ENCODE assay signal across 14 cellular contexts in the genomic region with DNA sequence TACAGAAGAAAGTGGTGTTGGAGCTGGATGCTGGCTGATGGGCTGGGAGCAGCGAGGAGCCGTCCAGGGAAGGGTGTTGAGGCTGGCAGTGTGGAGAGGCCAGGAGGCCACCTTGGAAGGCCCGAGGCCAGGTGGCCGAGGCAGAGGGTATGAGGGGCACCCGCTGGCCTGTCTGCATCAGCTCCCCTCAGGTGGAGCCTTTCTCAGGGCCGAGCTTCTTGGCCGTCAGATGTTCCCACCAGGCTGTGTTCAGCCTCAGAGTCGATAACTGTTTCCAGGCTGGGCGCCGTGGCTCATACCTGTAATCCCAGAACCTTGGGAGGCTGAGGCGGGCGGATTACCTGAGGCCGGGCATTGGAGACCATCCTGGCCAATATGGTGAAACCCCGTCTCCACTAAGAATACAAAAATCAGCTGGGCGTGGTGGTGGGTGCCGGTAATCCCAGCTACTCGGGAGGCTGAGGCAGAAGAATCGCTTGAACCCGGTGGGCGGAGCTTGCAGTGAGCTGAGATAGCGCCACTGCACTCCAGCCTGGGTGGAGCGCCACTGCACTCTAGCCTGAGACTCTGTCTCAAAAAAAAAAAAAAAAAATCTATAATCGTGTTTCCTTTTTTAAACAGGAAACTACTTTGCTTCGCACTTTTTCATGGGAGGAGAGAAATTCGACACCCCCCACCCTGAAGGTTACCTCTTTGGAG. TPM values are rescaled to one million over a fixed set of nuclear protein-coding genes. Genes with fewer than 3 reads are reported as not detected.
DNase-seq lines count a peak whose midpoint lies in the region; ATAC-seq and TF ChIP-seq lines count a peak whose summit lies in the region.
"Had no signal": no experiment of that assay in that cellular context is flagged by ENCODE, and none has a peak within 500 bp of the region (broad histone marks: within the 10 kb centered on the region; RNA-seq: fewer than 3 reads in every experiment).

No MANE protein-coding gene starts in this region.

- TF ChIP-seq POLR2A in spleen (IDR thresholded peaks at IDR 0.05) = no peak

- POLR2A ChIA-PET in activated naive CD8-positive, alpha-beta T cell treated with anti-CD3 and anti-CD28 coated beads, Interleukin-2, amount 10 ng/mL, durations not matched to agents 7 days and 5 days (lab: Charles Lee) = interaction anchor here (0.9 to 1.0 kb wide), 3 partner anchors 10 to 44 kb away, joined by 3 to 4 read pairs (median 3); a partner anchor contains a TSS

- H3K27me3 ChIP-seq in HL-60 (ENCODE audit: insufficient read depth, poor library complexity, severe bottlenecking) (no peaks in the 10 kb centered on the region), spleen (replicated peaks in 1 of 7) (no peaks in the 10 kb centered on the region)

- H3K4me1 Mint-ChIP-seq in activated T-cell treated with anti-CD3 and anti-CD28 coated beads, Interleukin-2, amount 50 U/mL, for 72 hours (ENCODE audit: low read depth) = peaks cover 38% of the 10 kb centered on the region
- H3K4me1 Mint-ChIP-seq in activated naive CD8-positive, alpha-beta T cell treated with anti-CD3 and anti-CD28 coated beads, Interleukin-2, amount 10 ng/mL, durations not matched to agents 7 days and 5 days = peaks cover 23% of the 10 kb centered on the region
- H3K4me1 Mint-ChIP-seq: neural crest cell had no signal

- TF ChIP-seq CTCF in HL-60 (IDR thresholded peaks at IDR 0.05; ENCODE audit: insufficient read depth, low read length) = no peak
- TF ChIP-seq CTCF in spleen (IDR thresholded peaks at IDR 0.05 in 8 of 11, conservative IDR thresholded peaks at IDR 0.05 in 3 of 11) = no peak

- 81 to 85% (median 83%) methylated on average over 25 of the region's 25 CpGs for WGBS in spleen, 5 donors

- H3K4me1 ChIP-seq in spleen = peaks cover 0 to 75% (median 31%) of the 10 kb centered on the region in 6 donors

- no peak overlapping the region for H3K27ac Mint-ChIP-seq in activated T-cell treated with anti-CD3 and anti-CD28 coated beads, Interleukin-2, amount 50 U/mL, for 72 hours
- H3K27ac Mint-ChIP-seq in activated naive CD8-positive, alpha-beta T cell treated with anti-CD3 and anti-CD28 coated beads, Interleukin-2, amount 10 ng/mL, durations not matched to agents 7 days and 5 days = peak overlapping the region; percentile 82

- H3K9me3 Mint-ChIP-seq in activated T-cell treated with anti-CD3 and anti-CD28 coated beads, Interleukin-2, amount 50 U/mL, for 72 hours = no peaks in the 10 kb centered on the region
- no peaks in the 10 kb centered on the region for H3K9me3 Mint-ChIP-seq in activated naive CD8-positive, alpha-beta T cell treated with anti-CD3 and anti-CD28 coated beads, Interleukin-2, amount 10 ng/mL, durations not matched to agents 7 days and 5 days
- H3K9me3 Mint-ChIP-seq: neural crest cell had no signal

- no peak overlapping the region for H3K4me3 Mint-ChIP-seq in activated T-cell treated with anti-CD3 and anti-CD28 coated beads, Interleukin-2, amount 50 U/mL, for 72 hours
- no peak overlapping the region for H3K4me3 Mint-ChIP-seq in activated naive CD8-positive, alpha-beta T cell treated with anti-CD3 and anti-CD28 coated beads, Interleukin-2, amount 10 ng/mL, durations not matched to agents 7 days and 5 days
- H3K4me3 Mint-ChIP-seq: neural crest cell had no signal

- H3K27ac ChIP-seq in HL-60 (replicated peaks) (0 out of 2 replicates have a peak overlapping the region, but pooled peaks have one; percentile 33), spleen (peak overlapping the region in 6 of 8 donors; percentile 32 to 83 (median 60))
- H3K27ac ChIP-seq: WERI-Rb-1 had no signal

- peak; percentile 19 to 38 for ATAC-seq in activated T-cell treated with anti-CD3 and anti-CD28 coated beads, Interleukin-2, amount 50 U/mL, for 72 hours (replicated peaks in 1 of 2)
- ATAC-seq in activated naive CD8-positive, alpha-beta T cell treated with anti-CD3 and anti-CD28 coated beads, Interleukin-2, amount 10 ng/mL, durations not matched to agents 7 days and 5 days (ENCODE audit: low read depth) = peak; percentile 29
- ATAC-seq in HG03039 (IDR thresholded peaks at IDR 0.05; ENCODE audit: unreplicated experiment) (no peak), GM19452 (IDR thresholded peaks at IDR 0.05; ENCODE audit: unreplicated experiment) (no peak)

- no peaks in the 10 kb centered on the region for H3K27me3 Mint-ChIP-seq in activated T-cell treated with anti-CD3 and anti-CD28 coated beads, Interleukin-2, amount 50 U/mL, for 72 hours (ENCODE audit: low read depth)
- no peaks in the 10 kb centered on the region for H3K27me3 Mint-ChIP-seq in activated naive CD8-positive, alpha-beta T cell treated with anti-CD3 and anti-CD28 coated beads, Interleukin-2, amount 10 ng/mL, durations not matched to agents 7 days and 5 days

- H3K4me3 ChIP-seq in HL-60 (replicated peaks; ENCODE audit: insufficient read depth, low read length) (no peak overlapping the region), spleen (no peak overlapping the region)

- H3K36me3 Mint-ChIP-seq in activated T-cell treated with anti-CD3 and anti-CD28 coated beads, Interleukin-2, amount 50 U/mL, for 72 hours (ENCODE audit: insufficient read depth in 2 of 2) = peaks cover 2 to 19% of the 10 kb centered on the region in 2 donors
- H3K36me3 Mint-ChIP-seq in activated naive CD8-positive, alpha-beta T cell treated with anti-CD3 and anti-CD28 coated beads, Interleukin-2, amount 10 ng/mL, durations not matched to agents 7 days and 5 days = peaks cover 12% of the 10 kb centered on the region

- intact Hi-C loops in spleen (cut with DNase I; ENCODE audit: low total_unique reads) = no loop called here

- DNase-seq in activated T-cell treated with anti-CD3 and anti-CD28 coated beads, Interleukin-2, amount 50 U/mL, for 72 hours = no peak
- DNase-seq in activated T-cell treated with anti-CD3 and anti-CD28 coated beads for 4 hours (no peak), HL-60 (ENCODE audit: low read depth in 1 of 2, low spot score in 1 of 2) (no peak), spleen (no peak), NCI-H2029 treated with DMSO at 0.1 percent for 48 hours (lab: John Stamatoyannopoulos, UW) (no peak)
- DNase-seq in activated naive CD8-positive, alpha-beta T cell treated with anti-CD3 and anti-CD28 coated beads, Interleukin-2, amount 10 ng/mL, durations not matched to agents 7 days and 5 days = no peak
- DNase-seq: amniotic stem cell, kidney, NCI-H1694 treated with DMSO at 0.1 percent for 48 hours, NCI-H446 treated with DMSO at 0.1 percent for 48 hours had no signal

- H3K9me3 ChIP-seq in spleen = no peaks in the 10 kb centered on the region

- H3K36me3 ChIP-seq in spleen = peaks cover 0 to 88% (median 36%) of the 10 kb centered on the region in 6 donors

RNA-seq across cellular contexts. Expression of a gene that starts 25.3 kb away (rescaled TPM):
- 100 to 1,000 TPM; 107 to 116 TPM for total RNA-seq in activated T-cell treated with anti-CD3 and anti-CD28 coated beads, Interleukin-2, amount 50 U/mL, for 72 hours
- 10 to 100 TPM; 84.4 to 91.7 TPM for total RNA-seq in activated naive CD8-positive, alpha-beta T cell treated with anti-CD3 and anti-CD28 coated beads, Interleukin-2, amount 10 ng/mL, durations not matched to agents 7 days and 5 days
- 100 to 1,000 TPM in 1 of 7 donors, 10 to 100 TPM in 6; 65.6 to 132 (median 83.6) TPM for total RNA-seq in spleen
- polyA plus RNA-seq in spleen = 10 to 100 TPM in 1 of 3 donors, 1 to 10 TPM in 2; 7.6 to 26.9 (median 8.8) TPM

RNA-seq across cellular contexts. Expression of a gene that starts 35.2 kb away (rescaled TPM):
- 10 to 100 TPM; 17.2 to 18.4 TPM for total RNA-seq in activated T-cell treated with anti-CD3 and anti-CD28 coated beads, Interleukin-2, amount 50 U/mL, for 72 hours
- 10 to 100 TPM; 21.3 to 23.7 TPM for total RNA-seq in activated naive CD8-positive, alpha-beta T cell treated with anti-CD3 and anti-CD28 coated beads, Interleukin-2, amount 10 ng/mL, durations not matched to agents 7 days and 5 days
- 10 to 100 TPM; 10.0 to 29.2 (median 20.2) TPM for total RNA-seq in spleen
- polyA plus RNA-seq in spleen = 10 to 100 TPM; 12.6 to 33.6 (median 13.6) TPM

RNA-seq across cellular contexts. Expression of a gene that starts 43.5 kb away (rescaled TPM):
- 10 to 100 TPM; 22.8 to 28.0 TPM for total RNA-seq in activated T-cell treated with anti-CD3 and anti-CD28 coated beads, Interleukin-2, amount 50 U/mL, for 72 hours
- 10 to 100 TPM; 40.7 to 42.7 TPM for total RNA-seq in activated naive CD8-positive, alpha-beta T cell treated with anti-CD3 and anti-CD28 coated beads, Interleukin-2, amount 10 ng/mL, durations not matched to agents 7 days and 5 days
- 10 to 100 TPM; 26.2 to 37.4 (median 27.6) TPM for total RNA-seq in spleen
- polyA plus RNA-seq in spleen = 10 to 100 TPM; 29.0 to 47.2 (median 38.8) TPM

Comparison
In these comparisons a context has a peak if more than half of its experiments do, and no peak if none do; other contexts are left out.
1. ATAC-seq: peak in activated T-cell treated with anti-CD3 and anti-CD28 coated beads, Interleukin-2, amount 50 U/mL, for 72 hours (2 of 2) and activated naive CD8-positive, alpha-beta T cell treated with anti-CD3 and anti-CD28 coated beads, Interleukin-2, amount 10 ng/mL, durations not matched to agents 7 days and 5 days (single experiment); none in HG03039 (single experiment) and GM19452 (single experiment).